ENCODE assay signal across 16 cellular contexts in the genomic region with DNA sequence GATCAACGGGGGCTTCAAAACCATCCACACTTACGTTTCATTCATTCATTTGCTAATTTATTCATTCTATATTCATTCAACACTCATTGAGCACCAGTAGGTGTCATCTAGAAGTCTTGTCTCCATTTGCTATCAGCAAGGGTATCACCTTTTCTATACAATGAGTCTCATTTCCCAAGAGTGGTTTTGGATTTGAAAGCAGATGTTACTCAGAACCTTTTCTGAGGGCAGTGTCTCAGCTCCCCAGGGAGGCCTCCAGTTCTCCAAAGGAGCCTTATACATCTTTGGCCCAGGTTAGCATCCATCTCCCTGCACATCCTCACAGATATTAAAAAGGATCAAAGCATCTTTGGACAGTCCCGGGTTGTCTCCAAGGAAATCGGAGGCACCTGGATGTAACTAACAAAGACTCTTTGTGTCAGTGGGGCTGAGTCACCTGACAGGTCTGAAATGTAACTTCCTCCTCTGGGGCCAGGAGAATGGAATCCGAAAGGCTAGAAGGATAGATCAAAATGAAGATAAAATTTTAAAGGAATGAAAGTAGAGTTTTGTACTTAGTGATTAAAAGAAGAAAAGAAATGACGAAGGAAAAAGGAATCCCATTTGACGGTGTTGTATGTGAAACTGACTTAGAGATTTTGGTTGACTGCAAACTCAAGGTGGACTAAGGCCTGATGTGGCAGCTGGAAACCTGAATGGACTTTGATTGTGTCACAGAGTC.
A peak's percentile ranks its signal among the peaks of the same experiment; 100 is the strongest.
DNase-seq lines count a peak whose midpoint lies in the region; ATAC-seq and TF ChIP-seq lines count a peak whose summit lies in the region.
"Had no signal": no experiment of that assay in that cellular context is flagged by ENCODE, and none has a peak within 500 bp of the region (broad histone marks: within the 10 kb centered on the region; RNA-seq: fewer than 3 reads in every experiment).

No MANE protein-coding gene starts in this region.

- no peaks in the 10 kb centered on the region for H3K9me3 ChIP-seq in uterus
- H3K9me3 ChIP-seq: vagina had no signal

- no peak overlapping the region for H3K9ac ChIP-seq in mesendoderm (ENCODE audit: low read length)

- no peaks in the 10 kb centered on the region for H3K9me3 Mint-ChIP-seq in HFFc6

- H3K27me3 ChIP-seq in mesendoderm (ENCODE audit: insufficient read depth, low read length, poor library complexity) (no peaks in the 10 kb centered on the region), uterus (no peaks in the 10 kb centered on the region)
- H3K27me3 ChIP-seq: vagina had no signal

- TF ChIP-seq CTCF in HFFc6 (IDR thresholded peaks at IDR 0.05), result 0 out of 2 replicates have a peak, but pooled peaks have one; percentile 11
- TF ChIP-seq CTCF in uterus (IDR thresholded peaks at IDR 0.05), result no peak

- H3K4me1 ChIP-seq in mesendoderm (ENCODE audit: control insufficient read depth, low read depth, low read length), result no peaks in the 10 kb centered on the region
- peaks cover 0 to 5% of the 10 kb centered on the region in 2 donors for H3K4me1 ChIP-seq in uterus

- H3K4me3 Mint-ChIP-seq in HFFc6, result peak overlapping the region; percentile 44

- H3K79me1 ChIP-seq in mesendoderm (ENCODE audit: low read length), result no peaks in the 10 kb centered on the region

- no peak overlapping the region for H3K4ac ChIP-seq in mesendoderm (ENCODE audit: low read depth, low read length)

- no peak overlapping the region for H2AK5ac ChIP-seq in mesendoderm (ENCODE audit: low read length)

- no peak overlapping the region for H2BK120ac ChIP-seq in mesendoderm (ENCODE audit: low read depth, low read length)

- H3K18ac ChIP-seq in mesendoderm (ENCODE audit: low read length), result no peak overlapping the region

- no peaks in the 10 kb centered on the region for H3K79me2 ChIP-seq in mesendoderm (ENCODE audit: control insufficient read depth, insufficient read depth, low read length)

- no peak overlapping the region for H4K8ac ChIP-seq in mesendoderm (ENCODE audit: low read depth, low read length)

- H3K23ac ChIP-seq in mesendoderm (ENCODE audit: low read length), result no peak overlapping the region

- H2BK15ac ChIP-seq in mesendoderm (replicated peaks; ENCODE audit: low read depth), result no peak overlapping the region

- 100% methylated on average over 3 of the region's 7 CpGs for WGBS in mesendoderm (ENCODE audit: extremely low coverage, insufficient coverage, low lambda C conversion rate)

- H3K56ac ChIP-seq in mesendoderm (ENCODE audit: low read length), result no peak overlapping the region

- H3K36me3 Mint-ChIP-seq in HFFc6 (ENCODE audit: low read depth), result no peaks in the 10 kb centered on the region

- ATAC-seq in GM18517 (IDR thresholded peaks at IDR 0.05; ENCODE audit: unreplicated experiment), result no peak
- no peak for ATAC-seq in GM19395 (IDR thresholded peaks at IDR 0.05; ENCODE audit: unreplicated experiment)

- H3K4me1 Mint-ChIP-seq in HFFc6 (ENCODE audit: low read depth), result peaks cover 58% of the 10 kb centered on the region

- H3K36me3 ChIP-seq in mesendoderm (ENCODE audit: control insufficient read depth, insufficient read depth, low read length), result no peaks in the 10 kb centered on the region
- H3K36me3 ChIP-seq in uterus, result no peaks in the 10 kb centered on the region
- H3K36me3 ChIP-seq: vagina had no signal

- H3K4me2 ChIP-seq in mesendoderm (ENCODE audit: low read length), result no peak overlapping the region

- no peak overlapping the region for H2BK5ac ChIP-seq in mesendoderm (ENCODE audit: low read length)

- no peaks in the 10 kb centered on the region; the same call in none of the 2 replicates for H3K27me3 Mint-ChIP-seq in HFFc6 (ENCODE audit: insufficient read depth)

- peak; percentile 82 for DNase-seq in A172 (ENCODE audit: low spot score)
- DNase-seq in HFFc6, result peak; percentile 43
- peak; percentile 49 for DNase-seq in amniotic epithelial cell (ENCODE audit: low read depth)
- DNase-seq in mesendoderm, result peak; percentile 44
- DNase-seq in uterus, result no peak
- DNase-seq in COLO829 (ENCODE audit: low spot score), result no peak
- DNase-seq: activated CD4-positive, alpha-beta T cell treated with anti-CD3 and anti-CD28 coated beads, Interleukin-2, amount 50 U/mL, for 1 hour; DMS 273 treated with DMSO at 0.1 percent for 48 hours; NCI-H1048; NCI-H2227 treated with DMSO at 0.1 percent for 48 hours; OCI-M1 had no signal

- H3K27ac Mint-ChIP-seq in HFFc6, result peak overlapping the region; percentile 78
- H3K27ac Mint-ChIP-seq: progenitor cell of endocrine pancreas had no signal

- H3K4me3 ChIP-seq in mesendoderm (ENCODE audit: low read length) (no peak overlapping the region), uterus (no peak overlapping the region)
- H3K4me3 ChIP-seq: coronary artery, vagina had no signal

- TF ChIP-seq POLR2A in uterus (IDR thresholded peaks at IDR 0.05), result no peak

- no peak overlapping the region for H4K5ac ChIP-seq in mesendoderm (ENCODE audit: low read length)

- intact Hi-C loops in uterus (cut with DNase I; ENCODE audit: low total_unique reads), result no loop called here

- H3K27ac ChIP-seq in mesendoderm (ENCODE audit: low read depth, low read length), result no peak overlapping the region
- H3K27ac ChIP-seq in uterus, result no peak overlapping the region
- H3K27ac ChIP-seq: coronary artery, vagina had no signal

Comparison
In these comparisons a context has a peak if more than half of its experiments do, and no peak if none do; other contexts are left out.
1. DNase-seq: peak in A172 (single experiment), HFFc6 (single experiment), amniotic epithelial cell (single experiment) and mesendoderm (single experiment); none in uterus (0 of 2) and COLO829 (single experiment).